21 cellular contexts compared by ENCODE assay signal in genomic region chr13:43339843-43340550, GRCh38.
"Had no signal": no experiment of that assay in that cellular context is flagged by ENCODE, and none has a peak within 500 bp of the region (broad histone marks: within the 10 kb centered on the region; RNA-seq: fewer than 3 reads in every experiment).

No MANE protein-coding gene starts in this region.

- H3K27ac ChIP-seq: SJSA1 had no signal

- H3K4me3 ChIP-seq: SJSA1 had no signal

- DNase-seq: activated CD4-positive, alpha-beta T cell treated with anti-CD3 and anti-CD28 coated beads for 48 hours; activated CD4-positive, alpha-beta T cell treated with anti-CD3 and anti-CD28 coated beads, Interleukin-2, amount 50 U/mL, for 4 hours; activated CD4-positive, CD25-positive, alpha-beta regulatory T cell treated with anti-CD3 and anti-CD28 coated beads, Interleukin-2, amount 50 U/mL, for 72 hours; activated CD8-positive, alpha-beta memory T cell treated with anti-CD3 and anti-CD28 coated beads, Interleukin-2, amount 10 ng/mL, durations not matched to agents 7 days and 5 days; activated effector memory CD4-positive, alpha-beta T cell treated with anti-CD3 and anti-CD28 coated beads, Interleukin-2, amount 50 U/mL, for 16 hours; activated naive CD4-positive, alpha-beta T cell treated with Interleukin-2 at 50 U/mL for 16 hours; activated naive CD8-positive, alpha-beta T cell treated with anti-CD3 and anti-CD28 coated beads, Interleukin-2, amount 50 U/mL, for 24 hours; activated T-cell treated with anti-CD3 and anti-CD28 coated beads, Interleukin-2, amount 50 U/mL, for 24 hours; caudate nucleus; MM.1S; NCI-H1105; NCI-H1436; NCI-H1694 treated with DMSO at 0.1 percent for 48 hours; NCI-H2029 treated with DMSO at 0.1 percent for 48 hours; NCI-H510A treated with DMSO at 0.1 percent for 48 hours; SHP77; SW 1271 had no signal

- H3K9me3 ChIP-seq: SJSA1 had no signal

- H3K36me3 Mint-ChIP-seq: activated CD8-positive, alpha-beta memory T cell treated with anti-CD3 and anti-CD28 coated beads, Interleukin-2, amount 10 ng/mL, durations not matched to agents 7 days and 5 days; activated naive CD4-positive, alpha-beta T cell treated with anti-CD3 and anti-CD28 coated beads, Interleukin-2, amount 50 U/mL, for 72 hours; WTC11 had no signal

- H3K27me3 ChIP-seq: SJSA1 had no signal

- H3K4me1 ChIP-seq: SJSA1 had no signal

- H3K36me3 ChIP-seq: SJSA1 had no signal

- H3K4me1 Mint-ChIP-seq: activated CD8-positive, alpha-beta memory T cell treated with anti-CD3 and anti-CD28 coated beads, Interleukin-2, amount 10 ng/mL, durations not matched to agents 7 days and 5 days; activated naive CD8-positive, alpha-beta T cell treated with anti-CD3 and anti-CD28 coated beads, Interleukin-2, amount 50 U/mL, for 24 hours; WTC11 had no signal

- ATAC-seq: activated CD8-positive, alpha-beta memory T cell treated with anti-CD3 and anti-CD28 coated beads, Interleukin-2, amount 10 ng/mL, durations not matched to agents 7 days and 5 days; activated naive CD4-positive, alpha-beta T cell treated with anti-CD3 and anti-CD28 coated beads, Interleukin-2, amount 50 U/mL, for 72 hours; activated naive CD8-positive, alpha-beta T cell treated with anti-CD3 and anti-CD28 coated beads, Interleukin-2, amount 50 U/mL, for 24 hours; SK-N-SH treated with all-trans-retinoic acid at 6 μM for 48 hours; WTC11 had no signal

- H3K4me3 Mint-ChIP-seq: activated CD8-positive, alpha-beta memory T cell treated with anti-CD3 and anti-CD28 coated beads, Interleukin-2, amount 10 ng/mL, durations not matched to agents 7 days and 5 days; activated naive CD8-positive, alpha-beta T cell treated with anti-CD3 and anti-CD28 coated beads, Interleukin-2, amount 50 U/mL, for 24 hours; activated T-cell treated with anti-CD3 and anti-CD28 coated beads, Interleukin-2, amount 50 U/mL, for 24 hours; WTC11 had no signal

- H3K9me3 Mint-ChIP-seq: activated naive CD4-positive, alpha-beta T cell treated with anti-CD3 and anti-CD28 coated beads, Interleukin-2, amount 50 U/mL, for 72 hours; activated naive CD8-positive, alpha-beta T cell treated with anti-CD3 and anti-CD28 coated beads, Interleukin-2, amount 50 U/mL, for 24 hours; activated T-cell treated with anti-CD3 and anti-CD28 coated beads, Interleukin-2, amount 50 U/mL, for 24 hours; WTC11 had no signal

- H3K27ac Mint-ChIP-seq: activated CD8-positive, alpha-beta memory T cell treated with anti-CD3 and anti-CD28 coated beads, Interleukin-2, amount 10 ng/mL, durations not matched to agents 7 days and 5 days; activated naive CD4-positive, alpha-beta T cell treated with anti-CD3 and anti-CD28 coated beads, Interleukin-2, amount 50 U/mL, for 72 hours; activated naive CD8-positive, alpha-beta T cell treated with anti-CD3 and anti-CD28 coated beads, Interleukin-2, amount 50 U/mL, for 24 hours; activated T-cell treated with anti-CD3 and anti-CD28 coated beads, Interleukin-2, amount 50 U/mL, for 24 hours; WTC11 had no signal
